1 cellular context compared by ENCODE assay signal in genomic region chr7:135160858-135161653, GRCh38.
TF ChIP-seq lines count a peak whose summit lies in the region.

No MANE protein-coding gene starts in this region.

TF ChIP-seq in K562, 482 proteins besides CTCF, POLR2A, EP300 and RAD21 (continued from another document and continues in another):
- TF ChIP-seq PPARD (CRISPR knock-in tag; IDR thresholded peaks at IDR 0.05) (no peak), ZNF23 (CRISPR knock-in tag; IDR thresholded peaks at IDR 0.05) (no peak), TRIM24 (IDR thresholded peaks at IDR 0.05) (peak; percentile 76 to 84), TSHZ1 (CRISPR knock-in tag; IDR thresholded peaks at IDR 0.05) (no peak; the same call in 1 of the 2 replicates), EHMT2 (IDR thresholded peaks at IDR 0.05) (peak; percentile 26; the same call in 1 of the 2 replicates), PHB2 (IDR thresholded peaks at IDR 0.05; ENCODE audit: low read depth) (no peak), ZNF384 (IDR thresholded peaks at IDR 0.05; ENCODE audit: low read depth, low read length) (no peak), ZNF586 (CRISPR knock-in tag; conservative IDR thresholded peaks at IDR 0.05) (no peak), EGR1 (conservative IDR thresholded peaks at IDR 0.05) (no peak), PREB (CRISPR knock-in tag; IDR thresholded peaks at IDR 0.05) (no peak), KLF10 (CRISPR knock-in tag; IDR thresholded peaks at IDR 0.05) (no peak), ARID1B (IDR thresholded peaks at IDR 0.05) (peak; percentile 48; the same call in 1 of the 2 replicates), ZNF316 (IDR thresholded peaks at IDR 0.05) (peak; percentile 83), XRCC5 (IDR thresholded peaks at IDR 0.05; ENCODE audit: low read depth, low read length) (no peak), BRF2 (IDR thresholded peaks at IDR 0.05; ENCODE audit: borderline replicate concordance, insufficient read depth, insufficient read length) (no peak), PHB (CRISPR knock-in tag; IDR thresholded peaks at IDR 0.05) (0 out of 2 replicates have a peak, but pooled peaks have one; percentile 33), NFIC (IDR thresholded peaks at IDR 0.05) (no peak), MNT (conservative IDR thresholded peaks at IDR 0.05) (no peak), ZNF644 (tag; IDR thresholded peaks at IDR 0.05; ENCODE audit: low read depth) (0 out of 2 replicates have a peak, but pooled peaks have one; percentile 58), NR3C1 (CRISPR knock-in tag; IDR thresholded peaks at IDR 0.05) (no peak), MYNN (IDR thresholded peaks at IDR 0.05) (no peak), MYNN (CRISPR knock-in tag; IDR thresholded peaks at IDR 0.05) (no peak), RBM17 (IDR thresholded peaks at IDR 0.05; ENCODE audit: borderline replicate concordance, low read depth, low read length) (no peak), ZNF134 (CRISPR knock-in tag; conservative IDR thresholded peaks at IDR 0.05) (no peak), ESRRB (CRISPR knock-in tag; IDR thresholded peaks at IDR 0.05; ENCODE audit: borderline replicate concordance) (no peak), TCF15 (CRISPR knock-in tag; IDR thresholded peaks at IDR 0.05) (no peak), THRA (IDR thresholded peaks at IDR 0.05) (no peak), HINFP (tag; conservative IDR thresholded peaks at IDR 0.05; ENCODE audit: low read depth) (0 out of 2 replicates have a peak, but pooled peaks have one; percentile 14), ZNF395 (CRISPR knock-in tag; IDR thresholded peaks at IDR 0.05) (peak; percentile 94), NR2C2 (CRISPR knock-in tag; IDR thresholded peaks at IDR 0.05) (no peak), NR2C2 (tag; IDR thresholded peaks at IDR 0.05) (peak; percentile 69), FOXJ2 (tag; IDR thresholded peaks at IDR 0.05) (peak; percentile 87), KLF6 (CRISPR knock-in tag; IDR thresholded peaks at IDR 0.05; ENCODE audit: borderline replicate concordance) (peak; percentile 27; the same call in 1 of the 2 replicates), SIN3B (IDR thresholded peaks at IDR 0.05; ENCODE audit: low read depth) (no peak), ZBTB49 (CRISPR knock-in tag; IDR thresholded peaks at IDR 0.05; ENCODE audit: borderline replicate concordance) (no peak), ZBTB7A (IDR thresholded peaks at IDR 0.05; ENCODE audit: borderline replicate concordance, control insufficient read depth, low read depth, low read length) (no peak), KLF16 (IDR thresholded peaks at IDR 0.05) (no peak), ZNF239 (CRISPR knock-in tag; IDR thresholded peaks at IDR 0.05) (peak; percentile 50), FUS (optimal IDR thresholded peaks at IDR 0.05; ENCODE audit: low read depth, low read length) (no peak), ZNF398 (CRISPR knock-in tag; IDR thresholded peaks at IDR 0.05) (peak; percentile 29; the same call in 1 of the 2 replicates), ZNF512 (tag; IDR thresholded peaks at IDR 0.05) (no peak; the same call in 1 of the 2 replicates), ZBTB2 (IDR thresholded peaks at IDR 0.05) (no peak), SRSF3 (IDR thresholded peaks at IDR 0.05; ENCODE audit: insufficient read depth, low read length) (no peak), NR4A1 (CRISPR knock-in tag; IDR thresholded peaks at IDR 0.05) (no peak), NR4A1 (tag; IDR thresholded peaks at IDR 0.05) (peak; percentile 75; the same call in 1 of the 2 replicates), E2F3 (CRISPR knock-in tag; IDR thresholded peaks at IDR 0.05) (no peak), ZNF785 (CRISPR knock-in tag; IDR thresholded peaks at IDR 0.05) (no peak)
